Comparison of ENCODE assay signal across 7 cellular contexts in the genomic region with DNA sequence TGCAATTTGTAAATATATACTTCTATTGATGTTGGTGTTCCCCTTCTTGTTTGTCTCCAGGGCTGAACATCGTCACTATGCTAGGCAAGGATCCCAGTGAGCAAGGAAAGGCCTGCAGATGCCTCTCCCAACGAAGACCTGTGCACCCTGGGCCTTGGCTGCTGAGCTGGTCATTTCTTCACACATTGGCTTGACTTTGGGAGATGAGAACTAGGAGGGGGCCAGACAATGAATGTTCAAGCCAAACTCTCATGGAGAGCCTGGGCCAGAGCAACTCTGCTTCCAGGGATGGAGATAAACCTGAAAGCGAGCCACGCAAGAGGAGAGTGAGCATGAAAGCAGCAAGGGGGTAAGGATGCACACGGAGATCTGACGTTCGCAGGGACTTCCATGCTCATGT.
"Had no signal": no experiment of that assay in that cellular context is flagged by ENCODE, and none has a peak within 500 bp of the region (broad histone marks: within the 10 kb centered on the region; RNA-seq: fewer than 3 reads in every experiment).

No MANE protein-coding gene starts in this region.

- H3K4me3 Mint-ChIP-seq: GM23338, H9 had no signal

- H3K4me3 ChIP-seq: GM23338 had no signal

- H3K27ac Mint-ChIP-seq: GM23338, H9 had no signal

- FAIRE-seq: H1, H54, HTR-8/SVneo had no signal

- H2AFZ ChIP-seq: GM23338 had no signal

- ATAC-seq: GM23338 had no signal

- H3K4me1 Mint-ChIP-seq: GM23338, H9 had no signal

- H3K4me2 ChIP-seq: GM23338 had no signal

- DNase-seq: H9, HCEC 1CT, IMR-90 had no signal
